Comparison of ENCODE assay signal across 8 cellular contexts in genomic region chr2:224585205-224586088, GRCh38. TPM values are rescaled to one million over a fixed set of nuclear protein-coding genes. Genes with fewer than 3 reads are reported as not detected.
A peak's percentile ranks its signal among the peaks of the same experiment; 100 is the strongest.
DNase-seq lines count a peak whose midpoint lies in the region; ATAC-seq, FAIRE-seq and TF ChIP-seq lines count a peak whose summit lies in the region.

Gene CUL3 (minus strand): TSS chr2:224585363. CDS start chr2:224585009, 354 bp downstream.

- peak within 1 kb of the TSS; percentile 83 to 91 for H3K27ac ChIP-seq in kidney (ENCODE audit: low read depth in 2 of 2, low read length in 2 of 2)

- H3K9ac ChIP-seq in kidney (ENCODE audit: low read length in 2 of 2), result peak within 1 kb of the TSS; percentile 61 to 87

- H3K9me3 ChIP-seq in kidney (ENCODE audit: control insufficient read depth in 1 of 2, low read length in 2 of 2), result no peaks in the 10 kb centered on the region

- DNase-seq in AG10803 (ENCODE audit: low read depth) (peak; percentile 97), NCI-H460 (ENCODE audit: extremely low read depth, low read depth) (peak; percentile 97), cerebellar nuclear complex (lab: John Stamatoyannopoulos, UW) (peak; percentile 80 to 94), kidney (peak; percentile 100)
- DNase-seq in activated CD4-positive, CD25-positive, alpha-beta regulatory T cell treated with anti-CD3 and anti-CD28 coated beads, Interleukin-2, amount 50 U/mL, for 72 hours, result peak; percentile 99
- DNase-seq in stimulated activated CD4-positive, alpha-beta T cell treated with anti-CD3 and anti-CD28 coated beads, Interleukin-15, amount 100 ng/mL, for 24 hours, result peak; percentile 99

- no peak for TF ChIP-seq CTCF in AG10803 (conservative IDR thresholded peaks at IDR 0.05; ENCODE audit: low read length)
- no peak for TF ChIP-seq CTCF in kidney (IDR thresholded peaks at IDR 0.05; ENCODE audit: borderline replicate concordance, extremely low read depth, insufficient read depth)

- FAIRE-seq in kidney (lab: Jason Lieb, UNC), result peak; percentile 80

- H3K4me3 ChIP-seq in AG10803 (ENCODE audit: low read length), result peak within 1 kb of the TSS; percentile 91
- H3K4me3 ChIP-seq in kidney (ENCODE audit: low read length in 2 of 2), result peak within 1 kb of the TSS; percentile 86 to 94

- peak; percentile 78 for ATAC-seq in GM19043 (IDR thresholded peaks at IDR 0.05; ENCODE audit: low read depth, unreplicated experiment)
- ATAC-seq in HG03378 (IDR thresholded peaks at IDR 0.05; ENCODE audit: unreplicated experiment), result peak; percentile 74

- no peaks in the 10 kb centered on the region for H3K36me3 ChIP-seq in kidney (ENCODE audit: control insufficient read depth in 1 of 2, insufficient read depth in 2 of 2, low read length in 2 of 2)

- intact Hi-C loops in kidney (cut with DNase I), result no loop called here

- H3K4me1 ChIP-seq in kidney (ENCODE audit: control insufficient read depth in 1 of 2, insufficient read depth in 1 of 2, low read depth in 1 of 2, low read length in 2 of 2), result peaks cover 2 to 3% of the 10 kb centered on the region in 2 donors

RNA-seq across cellular contexts. Expression of gene CUL3, which starts in this region (rescaled TPM):
- 66.2 and 81.3 TPM in 2 replicates for total RNA-seq in NCI-H460 (2014; rRNA removed; shearing (Covaris generic))
- polyA plus RNA-seq in NCI-H460 (2014; cell fraction: nucleus; rRNA removed), result 36.2 and 66.4 TPM in 2 replicates
- 78.5 TPM for total RNA-seq in kidney
- polyA plus RNA-seq in kidney (ENCODE audit: insufficient read depth, low read depth, low replicate concordance), result 81.2 TPM

Comparison
In these comparisons a context has a peak if more than half of its experiments do, and no peak if none do; other contexts are left out.
1. Peak in every context shown above with its lines: DNase-seq, ATAC-seq, H3K4me3 ChIP-seq and H3K27ac ChIP-seq.